In genomic region chr10:51950371-51950995, GRCh38 we compare ENCODE assay signal across 18 cellular contexts.
DNase-seq lines count a peak whose midpoint lies in the region; ATAC-seq and TF ChIP-seq lines count a peak whose summit lies in the region.
"Had no signal": no experiment of that assay in that cellular context is flagged by ENCODE, and none has a peak within 500 bp of the region (broad histone marks: within the 10 kb centered on the region; RNA-seq: fewer than 3 reads in every experiment).

No MANE protein-coding gene starts in this region.

- no peak overlapping the region for H3K27ac Mint-ChIP-seq in immature natural killer cell

- DNase-seq in coronary artery (ENCODE audit: low spot score) = no peak
- peak in 2 of 3 donors; percentile 51 to 56 for DNase-seq in right cardiac atrium
- DNase-seq in sciatic nerve (ENCODE audit: low spot score) = no peak
- DNase-seq in upper lobe of left lung = peak in 1 of 2 donors; percentile 24
- no peak for DNase-seq in GM10248 (ENCODE audit: extremely low spot score)
- DNase-seq in Peyer's patch = no peak
- DNase-seq in immature natural killer cell = no peak
- DNase-seq: ACHN, COR-L47, DMS153, EL, H9, IMR-90, Karpas-422, MG63, NCI-H1092 treated with DMSO at 0.1 percent for 48 hours, NCI-H2081 treated with DMSO at 0.1 percent for 48 hours, NCI-H510A treated with DMSO at 0.1 percent for 48 hours had no signal

- no peak overlapping the region for H3K4me3 Mint-ChIP-seq in immature natural killer cell
- H3K4me3 Mint-ChIP-seq: H9 had no signal

- no peak for TF ChIP-seq POLR2A in upper lobe of left lung (IDR thresholded peaks at IDR 0.05)
- TF ChIP-seq POLR2A in Peyer's patch (IDR thresholded peaks at IDR 0.05) = no peak

- H3K27me3 ChIP-seq in right cardiac atrium (ENCODE audit: control insufficient read depth, insufficient read depth) (no peaks in the 10 kb centered on the region), upper lobe of left lung (no peaks in the 10 kb centered on the region), Peyer's patch (no peaks in the 10 kb centered on the region)
- H3K27me3 ChIP-seq: MG63 had no signal

- intact Hi-C loops in right cardiac atrium (cut with DNase I) (no loop called here), sciatic nerve (cut with DNase I) (no loop called here)

- H3K36me3 ChIP-seq in upper lobe of left lung (no peaks in the 10 kb centered on the region), Peyer's patch (no peaks in the 10 kb centered on the region)
- H3K36me3 ChIP-seq: MG63 had no signal

- H3K27me3 Mint-ChIP-seq in immature natural killer cell (ENCODE audit: low read depth in 3 of 3) = no peaks in the 10 kb centered on the region

- H3K4me3 ChIP-seq in coronary artery (no peak overlapping the region), right cardiac atrium (ENCODE audit: low read length) (no peak overlapping the region), upper lobe of left lung (no peak overlapping the region), Peyer's patch (no peak overlapping the region)
- H3K4me3 ChIP-seq: MG63 had no signal

- ATAC-seq in right cardiac atrium (peak; percentile 43 to 46), sciatic nerve (peak; percentile 77), upper lobe of left lung (ENCODE audit: low FRiP score in 2 of 2) (peak; percentile 17 to 46)

- POLR2A ChIA-PET in GM10248 (lab: Yijun Ruan, JAX) = no interaction called here

- 77% methylated on average over 10 of the region's 10 CpGs for WGBS in right cardiac atrium
- 92 to 95% methylated on average over 9 to 10 of the region's 10 CpGs for WGBS in upper lobe of left lung, 2 donors

- peak overlapping the region; percentile 15 to 48 for H3K27ac ChIP-seq in coronary artery
- H3K27ac ChIP-seq in right cardiac atrium (ENCODE audit: low read length) = no peak overlapping the region
- no peak overlapping the region for H3K27ac ChIP-seq in upper lobe of left lung
- H3K27ac ChIP-seq in Peyer's patch = no peak overlapping the region

- H3K4me1 ChIP-seq in right cardiac atrium (ENCODE audit: control insufficient read depth, insufficient read depth, low read length) = no peaks in the 10 kb centered on the region
- no peaks in the 10 kb centered on the region for H3K4me1 ChIP-seq in upper lobe of left lung
- no peaks in the 10 kb centered on the region for H3K4me1 ChIP-seq in Peyer's patch

- peaks cover 0 to 7% (median 0%) of the 10 kb centered on the region in 6 donors for H3K9me3 Mint-ChIP-seq in immature natural killer cell

- H3K4me1 Mint-ChIP-seq in immature natural killer cell = no peaks in the 10 kb centered on the region

- no peak for TF ChIP-seq EP300 in upper lobe of left lung (IDR thresholded peaks at IDR 0.05)

- TF ChIP-seq CTCF in coronary artery (IDR thresholded peaks at IDR 0.05) (no peak), upper lobe of left lung (IDR thresholded peaks at IDR 0.05) (no peak), GM10248 (IDR thresholded peaks at IDR 0.05; ENCODE audit: control extremely low read depth, extremely low read depth, low read depth, missing control alignments) (no peak), Peyer's patch (IDR thresholded peaks at IDR 0.05) (no peak)

- no peaks in the 10 kb centered on the region for H3K9me3 ChIP-seq in right cardiac atrium (ENCODE audit: control insufficient read depth, low read length)
- H3K9me3 ChIP-seq in upper lobe of left lung = no peaks in the 10 kb centered on the region
- H3K9me3 ChIP-seq in Peyer's patch = no peaks in the 10 kb centered on the region
- H3K9me3 ChIP-seq: MG63 had no signal

- H3K36me3 Mint-ChIP-seq in immature natural killer cell = no peaks in the 10 kb centered on the region

- CTCF ChIA-PET in GM10248 (lab: Yijun Ruan, JAX) = interaction anchor here (0.8 to 1.5 kb wide), 3 partner anchors 11 to 12 kb away, joined by 3 to 4 read pairs (median 3); no protein-coding TSS in a partner anchor

Comparison
In these comparisons a context has a peak if more than half of its experiments do, and no peak if none do; other contexts are left out.
1. DNase-seq: peak in right cardiac atrium (2 of 3); none in coronary artery (single experiment), sciatic nerve (single experiment), GM10248 (single experiment), Peyer's patch (0 of 3) and immature natural killer cell (0 of 3).
2. H3K27ac ChIP-seq: peak in coronary artery (2 of 2); none in right cardiac atrium (single experiment), upper lobe of left lung (0 of 4) and Peyer's patch (0 of 4).
3. Peak in every context shown above with its lines, with median percentiles within 50 percentile points of each other: ATAC-seq.